Comparison of ENCODE assay signal across 20 cellular contexts in genomic region chr5:165361143-165361542, GRCh38.
DNase-seq lines count a peak whose midpoint lies in the region; ATAC-seq and TF ChIP-seq lines count a peak whose summit lies in the region.
"Had no signal": no experiment of that assay in that cellular context is flagged by ENCODE, and none has a peak within 500 bp of the region (broad histone marks: within the 10 kb centered on the region; RNA-seq: fewer than 3 reads in every experiment).

No MANE protein-coding gene starts in this region.

- no peak for ATAC-seq in GM18867 (IDR thresholded peaks at IDR 0.05; ENCODE audit: unreplicated experiment)

- H3K36me3 ChIP-seq in WERI-Rb-1 = no peaks in the 10 kb centered on the region

- peak; percentile 21 for DNase-seq in NCI-H2227 (lab: John Stamatoyannopoulos, UW; ENCODE audit: unreplicated experiment)
- no peak for DNase-seq in NCI-H2227 treated with DMSO at 0.1 percent for 48 hours (lab: John Stamatoyannopoulos, UW)
- peak; percentile 15 for DNase-seq in GDM1 (lab: John Stamatoyannopoulos, UW)
- DNase-seq in NCI-H1417 treated with DMSO at 0.1 percent for 48 hours (lab: John Stamatoyannopoulos, UW) = peak; percentile 56
- no peak for DNase-seq in WERI-Rb-1
- DNase-seq in Kasumi-1 (lab: John Stamatoyannopoulos, UW) = no peak
- DNase-seq in OCI-M1 (lab: John Stamatoyannopoulos, UW) = no peak
- DNase-seq: 8988T; Calu3; CD8-positive, alpha-beta memory T cell; NCI-H1105 treated with DMSO at 0.1 percent for 48 hours; NCI-H187 treated with DMSO at 0.1 percent for 48 hours; NCI-H226; PC-9; SHP77 treated with DMSO at 0.1 percent for 48 hours; SK-N-SH; T-helper 2 cell had no signal

- H3K27me3 ChIP-seq in WERI-Rb-1 (ENCODE audit: insufficient read depth, low read depth, severe bottlenecking) = no peaks in the 10 kb centered on the region

- H3K4me3 ChIP-seq in WERI-Rb-1 (ENCODE audit: low read depth, low read length) = peak overlapping the region; percentile 33
- H3K4me3 ChIP-seq: PC-9 had no signal

- peak overlapping the region; percentile 75 for H3K27ac ChIP-seq in WERI-Rb-1
- H3K27ac ChIP-seq: C4-2B, PC-9, RWPE1 had no signal

- no peak for TF ChIP-seq CTCF in WERI-Rb-1 (IDR thresholded peaks at IDR 0.05; ENCODE audit: low read depth, low read length)

- H3K9me3 ChIP-seq in WERI-Rb-1 (ENCODE audit: severe bottlenecking) = no peaks in the 10 kb centered on the region
- H3K9me3 ChIP-seq: SK-N-SH had no signal

Comparison
In these comparisons a context has a peak if more than half of its experiments do, and no peak if none do; other contexts are left out.
1. DNase-seq: peak in NCI-H2227 (single experiment), GDM1 (single experiment) and NCI-H1417 treated with DMSO at 0.1 percent for 48 hours (single experiment); none in NCI-H2227 treated with DMSO at 0.1 percent for 48 hours (single experiment), WERI-Rb-1 (single experiment), Kasumi-1 (0 of 2) and OCI-M1 (single experiment).